ENCODE assay signal across 20 cellular contexts in the genomic region with DNA sequence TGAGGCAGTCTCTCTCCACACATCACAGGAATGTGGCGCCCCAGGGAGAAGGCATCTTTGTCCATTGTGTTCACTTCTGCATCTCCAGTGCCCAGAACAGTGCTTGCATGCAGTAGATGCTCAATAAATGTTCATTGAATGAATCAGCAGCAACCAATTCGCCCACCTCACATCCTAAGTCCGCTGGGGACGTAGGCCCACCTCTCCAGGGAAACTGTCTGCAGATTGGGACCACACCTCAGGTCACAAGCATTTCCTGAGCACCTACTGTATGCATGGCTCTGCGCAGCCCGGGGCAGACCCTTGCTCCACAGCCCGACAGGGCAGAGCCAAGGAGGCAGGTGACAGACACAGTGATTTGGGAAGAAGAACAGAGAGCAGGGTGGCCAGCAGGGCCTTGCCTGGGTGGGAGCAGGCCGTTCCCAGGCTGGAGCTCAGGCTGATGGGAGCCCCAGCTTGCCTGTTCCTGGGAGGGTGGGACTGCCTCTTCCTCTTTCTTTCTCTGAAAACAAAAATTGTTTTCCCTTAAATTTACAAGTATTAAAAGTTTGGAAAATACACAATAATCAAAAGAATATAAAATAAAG. TPM values are rescaled to one million over a fixed set of nuclear protein-coding genes. Genes with fewer than 3 reads are reported as not detected.
DNase-seq lines count a peak whose midpoint lies in the region; ATAC-seq and TF ChIP-seq lines count a peak whose summit lies in the region.
"Had no signal": no experiment of that assay in that cellular context is flagged by ENCODE, and none has a peak within 500 bp of the region (broad histone marks: within the 10 kb centered on the region; RNA-seq: fewer than 3 reads in every experiment).

No MANE protein-coding gene starts in this region.

- H3K4me1 ChIP-seq in IMR-90 (ENCODE audit: control insufficient read depth, insufficient read depth, low read length) (peaks cover 21% of the 10 kb centered on the region), right cardiac atrium (ENCODE audit: control insufficient read depth, insufficient read depth, low read length) (no peaks in the 10 kb centered on the region), tibial nerve (peaks cover 0 to 9% (median 0%) of the 10 kb centered on the region in 4 donors)

- TF ChIP-seq RAD21 in IMR-90 (IDR thresholded peaks at IDR 0.05; ENCODE audit: low read length) = no peak

- ATAC-seq in activated CD8-positive, alpha-beta memory T cell treated with anti-CD3 and anti-CD28 coated beads, Interleukin-2, amount 10 ng/mL, durations not matched to agents 7 days and 5 days = no peak
- no peak for ATAC-seq in IMR-90 (ENCODE audit: low read depth)
- ATAC-seq in right cardiac atrium = no peak
- ATAC-seq: left cardiac atrium had no signal

- H3K4me2 ChIP-seq in IMR-90 (ENCODE audit: low read depth, low read length) = no peak overlapping the region

- in situ Hi-C loops in IMR-90 (cut with MboI; ENCODE audit: low sequenced_read_pairs) = no loop called here

- H3K4ac ChIP-seq in IMR-90 (ENCODE audit: low read depth, low read length) = peak overlapping the region; percentile 91

- H3K9me1 ChIP-seq in IMR-90 (ENCODE audit: insufficient read depth, low read length) = peaks cover 30% of the 10 kb centered on the region

- POLR2A ChIA-PET in IMR-90 (lab: Charles Lee; ENCODE audit: unreplicated experiment) = no interaction called here

- no peaks in the 10 kb centered on the region for H3K9me3 Mint-ChIP-seq in activated CD8-positive, alpha-beta memory T cell treated with anti-CD3 and anti-CD28 coated beads, Interleukin-2, amount 10 ng/mL, durations not matched to agents 7 days and 5 days (ENCODE audit: low read depth)
- no peaks in the 10 kb centered on the region for H3K9me3 Mint-ChIP-seq in activated naive CD8-positive, alpha-beta T cell (ENCODE audit: low read depth)
- H3K9me3 Mint-ChIP-seq: HFFc6, mesothelial cell of epicardium had no signal

- peak overlapping the region; percentile 73 for H2AK9ac ChIP-seq in IMR-90 (replicated peaks; ENCODE audit: low read depth, low read length, poor library complexity)

- H2BK20ac ChIP-seq in IMR-90 (ENCODE audit: low read depth, low read length) = peak overlapping the region; percentile 92

- H3K4me3 ChIP-seq in IMR-90 (ENCODE audit: insufficient read depth, low read depth, low read length) (no peak overlapping the region), right cardiac atrium (ENCODE audit: low read length) (no peak overlapping the region), tibial nerve (no peak overlapping the region)

- H3K9ac ChIP-seq in IMR-90 (ENCODE audit: low read depth, low read length) = no peak overlapping the region

- peak overlapping the region; percentile 77 for H3K4me3 Mint-ChIP-seq in activated CD8-positive, alpha-beta memory T cell treated with anti-CD3 and anti-CD28 coated beads, Interleukin-2, amount 10 ng/mL, durations not matched to agents 7 days and 5 days
- peak overlapping the region; percentile 89 for H3K4me3 Mint-ChIP-seq in activated naive CD8-positive, alpha-beta T cell
- H3K4me3 Mint-ChIP-seq: mesothelial cell of epicardium had no signal

- WGBS in IMR-90 (ENCODE audit: extremely low coverage in 2 of 2, insufficient read length in 1 of 2), 2 experiments = 87% methylated on average over 2 of the region's 8 CpGs; no CpG with 5 or more reads in 1 of the 2 experiments
- WGBS in right cardiac atrium = 80% methylated on average over 8 of the region's 8 CpGs
- WGBS in tibial nerve, 2 donors = 80 to 82% methylated on average over 8 of the region's 8 CpGs

- CTCF ChIA-PET in activated CD8-positive, alpha-beta memory T cell treated with anti-CD3 and anti-CD28 coated beads, Interleukin-2, amount 10 ng/mL, durations not matched to agents 7 days and 5 days (lab: Charles Lee) = interaction anchor here (0.7 to 17.9 kb wide), 8 partner anchors 9 to 145 kb away, joined by 3 to 338 read pairs (median 8); a partner anchor contains a TSS
- CTCF ChIA-PET in IMR-90 (lab: Yijun Ruan, JAX) = no interaction called here

- peak overlapping the region; percentile 89 for H2BK5ac ChIP-seq in IMR-90 (ENCODE audit: low read depth, low read length, poor library complexity, severe bottlenecking)

- H3K36me3 ChIP-seq in IMR-90 (ENCODE audit: control insufficient read depth, insufficient read depth, low read length) (no peaks in the 10 kb centered on the region), tibial nerve (no peaks in the 10 kb centered on the region)
- H3K36me3 ChIP-seq: neutrophil, WERI-Rb-1 had no signal

- H3K27me3 ChIP-seq in IMR-90 (ENCODE audit: control insufficient read depth, insufficient read depth, low read length) = peaks cover under 1% of the 10 kb centered on the region; the same call in 1 of the 2 replicates
- no peaks in the 10 kb centered on the region for H3K27me3 ChIP-seq in right cardiac atrium (ENCODE audit: control insufficient read depth, insufficient read depth)
- H3K27me3 ChIP-seq in tibial nerve = peaks cover 0 to 22% of the 10 kb centered on the region in 2 donors
- H3K27me3 ChIP-seq: neutrophil had no signal

- peak overlapping the region; percentile 73; the same call in 1 of the 2 replicates for H4K5ac ChIP-seq in IMR-90 (ENCODE audit: low read depth, low read length)

- H4K91ac ChIP-seq in IMR-90 (ENCODE audit: insufficient read depth, low read depth, low read length) = peak overlapping the region; percentile 94

- peaks cover 0 to 16% of the 10 kb centered on the region in 2 experiments; a peak in 3 of 4 replicates for H3K79me1 ChIP-seq in IMR-90 (ENCODE audit: low read depth in 1 of 2, low read length in 2 of 2)

- H2BK120ac ChIP-seq in IMR-90 (ENCODE audit: low read depth, low read length) = peak overlapping the region; percentile 96

- H3K18ac ChIP-seq in IMR-90 (ENCODE audit: low read depth, low read length) = peak overlapping the region; percentile 45; the same call in 1 of the 2 replicates

- peaks cover 93% of the 10 kb centered on the region for H3K4me1 Mint-ChIP-seq in activated CD8-positive, alpha-beta memory T cell treated with anti-CD3 and anti-CD28 coated beads, Interleukin-2, amount 10 ng/mL, durations not matched to agents 7 days and 5 days
- H3K4me1 Mint-ChIP-seq in activated naive CD8-positive, alpha-beta T cell (ENCODE audit: low read depth) = peaks cover 81% of the 10 kb centered on the region
- H3K4me1 Mint-ChIP-seq: mesothelial cell of epicardium had no signal

- BruUV-seq in IMR-90 (replicated peaks; lab: Mats Ljungman, UMichigan) = no TSS peak

- peak overlapping the region; percentile 30 to 89; a peak in 2 of 4 replicates for H4K8ac ChIP-seq in IMR-90 (ENCODE audit: low read depth in 2 of 2, low read length in 2 of 2)

- H3K9me3 ChIP-seq in IMR-90 (ENCODE audit: control insufficient read depth, insufficient read depth, low read length) (no peaks in the 10 kb centered on the region), right cardiac atrium (ENCODE audit: control insufficient read depth, low read length) (no peaks in the 10 kb centered on the region), tibial nerve (no peaks in the 10 kb centered on the region)
- H3K9me3 ChIP-seq: neutrophil had no signal

- no peaks in the 10 kb centered on the region for H3K27me3 Mint-ChIP-seq in activated CD8-positive, alpha-beta memory T cell treated with anti-CD3 and anti-CD28 coated beads, Interleukin-2, amount 10 ng/mL, durations not matched to agents 7 days and 5 days
- H3K27me3 Mint-ChIP-seq in activated naive CD8-positive, alpha-beta T cell = no peaks in the 10 kb centered on the region

- peak overlapping the region; percentile 66 for H3K23ac ChIP-seq in IMR-90 (ENCODE audit: low read depth, low read length)

- intact Hi-C loops in IMR-90 (cut with micrococcal nuclease) = no loop called here
- intact Hi-C loops in posterior vena cava (cut with DNase I) = no loop called here
- intact Hi-C loops in right cardiac atrium (cut with DNase I) = no loop called here

- H3K56ac ChIP-seq in IMR-90 (ENCODE audit: extremely low read depth, insufficient read depth, low read length) = no peak overlapping the region

- H2BK15ac ChIP-seq in IMR-90 (ENCODE audit: low read depth, low read length) = peak overlapping the region; percentile 79

- H2AFZ ChIP-seq in IMR-90 (replicated peaks; ENCODE audit: low read length, poor library complexity) = peak overlapping the region; percentile 74

- dilution Hi-C loops in IMR-90 (cut with HindIII; ENCODE audit: low sequenced_read_pairs, unreplicated experiment) = no loop called here

- no peak for TF ChIP-seq EP300 in tibial nerve (IDR thresholded peaks at IDR 0.05)

- peak overlapping the region; percentile 92 for H3K27ac Mint-ChIP-seq in activated CD8-positive, alpha-beta memory T cell treated with anti-CD3 and anti-CD28 coated beads, Interleukin-2, amount 10 ng/mL, durations not matched to agents 7 days and 5 days
- peak overlapping the region; percentile 98 for H3K27ac Mint-ChIP-seq in activated naive CD8-positive, alpha-beta T cell
- H3K27ac Mint-ChIP-seq: mesothelial cell of epicardium had no signal

- TF ChIP-seq CTCF in IMR-90 (conservative IDR thresholded peaks at IDR 0.05; ENCODE audit: low read depth, low read length) = no peak
- no peak for TF ChIP-seq CTCF in tibial nerve (IDR thresholded peaks at IDR 0.05)

- no peak for DNase-seq in activated CD8-positive, alpha-beta memory T cell treated with anti-CD3 and anti-CD28 coated beads, Interleukin-2, amount 10 ng/mL, durations not matched to agents 7 days and 5 days
- DNase-seq in activated CD8-positive, alpha-beta memory T cell treated with anti-CD3 and anti-CD28 coated beads, Interleukin-2, amount 50 U/mL, for 4 hours = no peak
- DNase-seq in IMR-90 = no peak
- peak; percentile 62 for DNase-seq in posterior vena cava (ENCODE audit: low spot score)
- no peak for DNase-seq in right cardiac atrium
- no peak for DNase-seq in tibial nerve (ENCODE audit: low spot score in 2 of 2)
- no peak for DNase-seq in H4 (ENCODE audit: low spot score)
- DNase-seq: activated CD8-positive, alpha-beta memory T cell treated with anti-CD3 and anti-CD28 coated beads, Interleukin-2, amount 50 U/mL, for 48 hours; amygdala; cerebellar nuclear complex; DMS79 treated with DMSO at 0.1 percent for 48 hours; left cardiac atrium; NCI-H1436 treated with DMSO at 0.1 percent for 48 hours; retina; WERI-Rb-1 had no signal

- H2AK5ac ChIP-seq in IMR-90 (ENCODE audit: low read depth, low read length) = peak overlapping the region; percentile 92

- no peaks in the 10 kb centered on the region for H4K20me1 ChIP-seq in IMR-90 (ENCODE audit: insufficient read depth, low read length)

- H3K27ac ChIP-seq in IMR-90 (ENCODE audit: insufficient read depth, low read length) = no peak overlapping the region
- H3K27ac ChIP-seq in right cardiac atrium (ENCODE audit: low read length) = no peak overlapping the region
- no peak overlapping the region for H3K27ac ChIP-seq in tibial nerve
- H3K27ac ChIP-seq: neutrophil, WERI-Rb-1 had no signal

- peak overlapping the region; percentile 69 for H3K14ac ChIP-seq in IMR-90 (replicated peaks; ENCODE audit: low read depth, low read length)

- no peak for TF ChIP-seq POLR2A in IMR-90 (IDR thresholded peaks at IDR 0.05; ENCODE audit: low read depth, low read length)
- TF ChIP-seq POLR2A in tibial nerve (IDR thresholded peaks at IDR 0.05) = no peak

- peaks cover 84% of the 10 kb centered on the region for H3K36me3 Mint-ChIP-seq in activated CD8-positive, alpha-beta memory T cell treated with anti-CD3 and anti-CD28 coated beads, Interleukin-2, amount 10 ng/mL, durations not matched to agents 7 days and 5 days
- H3K36me3 Mint-ChIP-seq in activated naive CD8-positive, alpha-beta T cell = peaks cover 18% of the 10 kb centered on the region
- H3K36me3 Mint-ChIP-seq: mesothelial cell of epicardium had no signal

RNA-seq across cellular contexts. Expression of a gene that starts 25.8 kb away (rescaled TPM):
- 100 to 1,000 TPM; 224 to 246 TPM for total RNA-seq in activated CD8-positive, alpha-beta memory T cell treated with anti-CD3 and anti-CD28 coated beads, Interleukin-2, amount 10 ng/mL, durations not matched to agents 7 days and 5 days
- total RNA-seq in IMR-90 (2012; rRNA removed) (not detected in 2 replicates), posterior vena cava (1 to 10 TPM; 5.0 to 8.9 TPM), right cardiac atrium (1 to 10 TPM in 2 of 4 donors, under 1 TPM in 2; 0.79 to 1.8 (median 0.96) TPM), tibial nerve (1 to 10 TPM in 3 of 4 donors, under 1 TPM in 1; 0.22 to 3.3 (median 1.2) TPM)
- polyA plus RNA-seq in IMR-90 (2012; rRNA removed) (0.07 TPM in 2 replicates), right cardiac atrium (0.34 TPM)
- polyA plus RNA-seq in IMR-90 (2012; cell fraction: cytosol; rRNA removed) = 0.01 and 0.04 TPM in 2 replicates
- 0.02 TPM in 1 of 2 replicates, not detected in the other for polyA plus RNA-seq in IMR-90 (2012; cell fraction: nucleus; rRNA removed; ENCODE audit: low replicate concordance)
- 2.9 and 4.7 TPM in 2 replicates for total RNA-seq in H4 (2014; rRNA removed; shearing (Covaris generic))
- total RNA-seq: HFFc6, MCF 10A had no signal

Comparison
In these comparisons a context has a peak if more than half of its experiments do, and no peak if none do; other contexts are left out.
1. RNA of a gene that starts 25.8 kb away (total RNA-seq): 224 to 246 TPM in activated CD8-positive, alpha-beta memory T cell treated with anti-CD3 and anti-CD28 coated beads, Interleukin-2, amount 10 ng/mL, durations not matched to agents 7 days and 5 days; 5.0 to 8.9 TPM in posterior vena cava, 2.9 to 4.7 TPM in H4, 0.22 to 3.3 TPM in tibial nerve, 0.79 to 1.8 TPM in right cardiac atrium and not detected in IMR-90; every median in the first group is over 10 times any median in the second.